In genomic region chr21:26091480-26092018, GRCh38 we compare ENCODE assay signal across 1 cellular context.
TF ChIP-seq lines count a peak whose summit lies in the region.

No MANE protein-coding gene starts in this region.

TF ChIP-seq in HCT116, 20 proteins besides CTCF, POLR2A, EP300 and RAD21 (continued from another document):
- TF ChIP-seq, protein P1, sequence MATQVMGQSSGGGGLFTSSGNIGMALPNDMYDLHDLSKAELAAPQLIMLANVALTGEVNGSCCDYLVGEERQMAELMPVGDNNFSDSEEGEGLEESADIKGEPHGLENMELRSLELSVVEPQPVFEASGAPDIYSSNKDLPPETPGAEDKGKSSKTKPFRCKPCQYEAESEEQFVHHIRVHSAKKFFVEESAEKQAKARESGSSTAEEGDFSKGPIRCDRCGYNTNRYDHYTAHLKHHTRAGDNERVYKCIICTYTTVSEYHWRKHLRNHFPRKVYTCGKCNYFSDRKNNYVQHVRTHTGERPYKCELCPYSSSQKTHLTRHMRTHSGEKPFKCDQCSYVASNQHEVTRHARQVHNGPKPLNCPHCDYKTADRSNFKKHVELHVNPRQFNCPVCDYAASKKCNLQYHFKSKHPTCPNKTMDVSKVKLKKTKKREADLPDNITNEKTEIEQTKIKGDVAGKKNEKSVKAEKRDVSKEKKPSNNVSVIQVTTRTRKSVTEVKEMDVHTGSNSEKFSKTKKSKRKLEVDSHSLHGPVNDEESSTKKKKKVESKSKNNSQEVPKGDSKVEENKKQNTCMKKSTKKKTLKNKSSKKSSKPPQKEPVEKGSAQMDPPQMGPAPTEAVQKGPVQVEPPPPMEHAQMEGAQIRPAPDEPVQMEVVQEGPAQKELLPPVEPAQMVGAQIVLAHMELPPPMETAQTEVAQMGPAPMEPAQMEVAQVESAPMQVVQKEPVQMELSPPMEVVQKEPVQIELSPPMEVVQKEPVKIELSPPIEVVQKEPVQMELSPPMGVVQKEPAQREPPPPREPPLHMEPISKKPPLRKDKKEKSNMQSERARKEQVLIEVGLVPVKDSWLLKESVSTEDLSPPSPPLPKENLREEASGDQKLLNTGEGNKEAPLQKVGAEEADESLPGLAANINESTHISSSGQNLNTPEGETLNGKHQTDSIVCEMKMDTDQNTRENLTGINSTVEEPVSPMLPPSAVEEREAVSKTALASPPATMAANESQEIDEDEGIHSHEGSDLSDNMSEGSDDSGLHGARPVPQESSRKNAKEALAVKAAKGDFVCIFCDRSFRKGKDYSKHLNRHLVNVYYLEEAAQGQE (IDR thresholded peaks at IDR 0.05; ENCODE audit: low read depth), result no peak
- no peak for TF ChIP-seq ZBTB33 (IDR thresholded peaks at IDR 0.05; ENCODE audit: extremely low read depth, insufficient replicate concordance, low read length)
- no peak for TF ChIP-seq ZNF274 (IDR thresholded peaks at IDR 0.05; ENCODE audit: low read depth, low read length)
- no peak for TF ChIP-seq SP1 (IDR thresholded peaks at IDR 0.05; ENCODE audit: low read depth)
- no peak for TF ChIP-seq SRF (IDR thresholded peaks at IDR 0.05; ENCODE audit: low read depth)
- TF ChIP-seq POLR2AphosphoS5 (IDR thresholded peaks at IDR 0.05; ENCODE audit: low read depth, low read length), result no peak
- TF ChIP-seq TCF7L2 (IDR thresholded peaks at IDR 0.05; ENCODE audit: borderline replicate concordance, extremely low read depth, insufficient read depth, insufficient read length), result no peak
- TF ChIP-seq, protein P2, sequence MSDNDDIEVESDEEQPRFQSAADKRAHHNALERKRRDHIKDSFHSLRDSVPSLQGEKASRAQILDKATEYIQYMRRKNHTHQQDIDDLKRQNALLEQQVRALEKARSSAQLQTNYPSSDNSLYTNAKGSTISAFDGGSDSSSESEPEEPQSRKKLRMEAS (IDR thresholded peaks at IDR 0.05), result no peak
